Comparison of ENCODE assay signal across 8 cellular contexts in the genomic region with DNA sequence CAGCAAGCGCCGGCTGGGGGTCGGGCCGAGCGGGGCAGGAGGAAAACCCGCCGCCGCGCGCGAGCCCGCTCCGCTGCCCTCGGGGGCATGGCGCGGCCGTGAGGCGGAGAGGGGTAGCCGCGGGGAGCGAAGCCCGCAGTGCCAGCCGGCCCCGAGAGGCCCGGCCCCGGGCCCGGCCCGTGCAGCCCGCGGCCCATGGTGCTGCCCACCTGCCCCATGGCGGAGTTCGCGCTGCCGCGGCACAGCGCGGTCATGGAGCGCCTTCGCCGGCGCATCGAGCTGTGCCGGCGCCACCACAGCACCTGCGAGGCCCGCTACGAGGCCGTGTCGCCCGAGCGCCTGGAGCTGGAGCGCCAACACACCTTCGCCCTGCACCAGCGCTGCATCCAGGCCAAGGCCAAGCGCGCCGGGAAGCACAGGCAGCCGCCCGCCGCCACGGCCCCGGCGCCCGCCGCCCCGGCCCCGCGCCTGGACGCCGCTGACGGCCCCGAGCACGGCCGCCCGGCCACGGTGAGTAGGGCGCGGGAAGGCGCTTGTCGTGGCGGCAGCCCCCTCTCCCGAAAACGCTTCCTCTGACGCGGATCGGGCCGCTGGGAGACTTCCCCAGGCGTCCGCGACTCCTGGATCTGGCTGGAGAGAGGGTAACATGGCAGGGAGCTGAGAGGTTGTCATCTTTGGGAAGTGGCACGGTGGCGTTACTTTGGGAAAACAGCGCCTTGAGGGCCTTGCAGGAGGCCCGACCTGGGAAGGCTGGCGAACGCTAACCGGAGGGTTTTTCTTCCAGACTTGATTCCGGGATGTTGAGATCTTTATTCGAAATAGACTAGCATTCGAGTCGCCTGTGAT. TPM values are rescaled to one million over a fixed set of nuclear protein-coding genes. Genes with fewer than 3 reads are reported as not detected.
DNase-seq lines count a peak whose midpoint lies in the region; ATAC-seq lines count a peak whose summit lies in the region.

No MANE protein-coding gene starts in this region.

- peak; percentile 42 for ATAC-seq in GM19397 (IDR thresholded peaks at IDR 0.05; ENCODE audit: unreplicated experiment)
- ATAC-seq in HG03460 (IDR thresholded peaks at IDR 0.05; ENCODE audit: unreplicated experiment): peak; percentile 21
- ATAC-seq in central memory CD8-positive, alpha-beta T cell (replicated peaks; ENCODE audit: extremely low read depth, poor library complexity, severe bottlenecking): peak; percentile 40

- H3K27me3 Mint-ChIP-seq in T-helper 1 cell treated with Interleukin-12 subunit alpha and Interleukin-12 subunit beta and Interleukin-4 antibody, amounts not matched to agents 30 μg/mL and 1 μg/mL, for 36 hours (ENCODE audit: low read depth): no peaks in the 10 kb centered on the region
- no peaks in the 10 kb centered on the region for H3K27me3 Mint-ChIP-seq in central memory CD8-positive, alpha-beta T cell

- DNase-seq in Caki2 (ENCODE audit: low read depth) (peak; percentile 49), kidney tubule cell (ENCODE audit: low spot score) (peak; percentile 50), NCI-H2196 treated with DMSO at 0.1 percent for 48 hours (lab: John Stamatoyannopoulos, UW; ENCODE audit: unreplicated experiment) (no peak)
- DNase-seq in central memory CD8-positive, alpha-beta T cell (ENCODE audit: low spot score in 2 of 2): no peak
- peak; percentile 16 to 19 for DNase-seq in stimulated activated CD4-positive, alpha-beta T cell treated with anti-CD3 and anti-CD28 coated beads, Interleukin-15, amount 100 ng/mL, for 48 hours (ENCODE audit: low read depth in 2 of 2)

- H3K4me1 Mint-ChIP-seq in T-helper 1 cell treated with Interleukin-12 subunit alpha and Interleukin-12 subunit beta and Interleukin-4 antibody, amounts not matched to agents 30 μg/mL and 1 μg/mL, for 36 hours (ENCODE audit: low read depth): peaks cover 32% of the 10 kb centered on the region
- peaks cover 34% of the 10 kb centered on the region for H3K4me1 Mint-ChIP-seq in central memory CD8-positive, alpha-beta T cell

- no peaks in the 10 kb centered on the region for H3K9me3 Mint-ChIP-seq in T-helper 1 cell treated with Interleukin-12 subunit alpha and Interleukin-12 subunit beta and Interleukin-4 antibody, amounts not matched to agents 30 μg/mL and 1 μg/mL, for 36 hours
- no peaks in the 10 kb centered on the region for H3K9me3 Mint-ChIP-seq in central memory CD8-positive, alpha-beta T cell

- in situ Hi-C loops in Caki2 (cut with HindIII; ENCODE audit: low pct_unique_long_range_greater_than_20kb, low sequenced_read_pairs): no loop called here

- peaks cover 37% of the 10 kb centered on the region for H3K36me3 Mint-ChIP-seq in T-helper 1 cell treated with Interleukin-12 subunit alpha and Interleukin-12 subunit beta and Interleukin-4 antibody, amounts not matched to agents 30 μg/mL and 1 μg/mL, for 36 hours (ENCODE audit: low read depth)
- H3K36me3 Mint-ChIP-seq in central memory CD8-positive, alpha-beta T cell (ENCODE audit: insufficient read depth): peaks cover 30% of the 10 kb centered on the region

- H3K4me3 Mint-ChIP-seq in T-helper 1 cell treated with Interleukin-12 subunit alpha and Interleukin-12 subunit beta and Interleukin-4 antibody, amounts not matched to agents 30 μg/mL and 1 μg/mL, for 36 hours: peak overlapping the region; percentile 94
- H3K4me3 Mint-ChIP-seq in central memory CD8-positive, alpha-beta T cell: peak overlapping the region; percentile 87

- H3K27ac Mint-ChIP-seq in T-helper 1 cell treated with Interleukin-12 subunit alpha and Interleukin-12 subunit beta and Interleukin-4 antibody, amounts not matched to agents 30 μg/mL and 1 μg/mL, for 36 hours: peak overlapping the region; percentile 89
- peak overlapping the region; percentile 84 for H3K27ac Mint-ChIP-seq in central memory CD8-positive, alpha-beta T cell (ENCODE audit: low read depth)

RNA-seq across cellular contexts. Expression of gene MAML1, which starts 0.5 kb away (rescaled TPM):
- total RNA-seq in Caki2 (2014; rRNA removed; shearing (Covaris generic); ENCODE audit: low replicate concordance): 5.2 and 13.4 TPM in 2 replicates

RNA-seq across cellular contexts. Expression of gene CANX, which starts 34.4 kb away (rescaled TPM):
- total RNA-seq in Caki2 (2014; rRNA removed; shearing (Covaris generic); ENCODE audit: low replicate concordance): 596 and 607 TPM in 2 replicates

RNA-seq across cellular contexts. Expression of gene CBY3, which starts 52.3 kb away (rescaled TPM):
- total RNA-seq in Caki2 (2014; rRNA removed; shearing (Covaris generic); ENCODE audit: low replicate concordance): not detected in 2 replicates

Comparison
In these comparisons a context has a peak if more than half of its experiments do, and no peak if none do; other contexts are left out.
1. DNase-seq: peak in Caki2 (single experiment), kidney tubule cell (single experiment) and stimulated activated CD4-positive, alpha-beta T cell treated with anti-CD3 and anti-CD28 coated beads, Interleukin-15, amount 100 ng/mL, for 48 hours (2 of 2); none in central memory CD8-positive, alpha-beta T cell (0 of 2) and NCI-H2196 treated with DMSO at 0.1 percent for 48 hours (single experiment).
2. Peak in every context shown above with its lines, with median percentiles within 50 percentile points of each other: ATAC-seq.